ENCODE assay signal across 8 cellular contexts in the genomic region with DNA sequence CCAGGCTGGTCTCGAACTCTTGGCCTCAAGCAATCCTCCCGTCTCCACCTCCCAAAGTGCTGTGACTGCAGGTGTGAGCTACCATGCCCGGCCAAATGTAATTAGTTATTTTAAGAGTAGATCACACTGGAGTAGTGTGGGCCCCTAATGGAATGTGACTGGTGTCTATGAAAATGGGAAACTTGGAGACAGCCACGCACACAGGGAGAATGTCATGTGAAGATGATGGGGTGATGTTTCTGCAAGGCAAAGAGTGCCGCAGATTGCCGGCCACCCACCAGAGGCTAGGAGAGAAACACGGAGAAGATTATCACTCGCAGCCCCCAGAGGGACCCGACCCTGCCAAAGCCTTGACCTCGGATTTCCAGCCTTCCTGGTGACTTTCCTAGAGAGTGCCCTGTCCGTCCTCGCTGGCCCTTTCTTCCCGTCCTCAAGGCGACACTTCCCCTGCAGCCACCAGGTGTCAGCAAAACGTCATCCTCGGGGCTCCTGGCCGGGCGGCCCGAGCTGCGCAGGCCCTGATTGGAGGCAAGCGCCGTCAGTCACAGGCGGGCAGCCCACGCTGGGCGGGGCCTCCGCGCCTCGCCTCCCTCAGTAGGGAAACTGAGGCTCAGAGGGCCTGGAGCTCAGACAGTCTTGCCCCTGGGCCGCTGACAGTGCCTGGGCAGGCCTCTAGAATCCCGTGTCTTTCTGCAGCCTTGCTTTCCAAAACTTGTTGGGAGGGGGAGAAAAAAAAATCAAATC. TPM values are rescaled to one million over a fixed set of nuclear protein-coding genes. Genes with fewer than 3 reads are reported as not detected.
DNase-seq lines count a peak whose midpoint lies in the region; TF ChIP-seq lines count a peak whose summit lies in the region.

No MANE protein-coding gene starts in this region.

- CTCF ChIA-PET in OCI-LY7 (lab: Charles Lee; ENCODE audit: unreplicated experiment) = no interaction called here

- no peaks in the 10 kb centered on the region for H3K79me2 ChIP-seq in OCI-LY7 (ENCODE audit: insufficient read depth, low read depth, low read length)
- H3K79me2 ChIP-seq in neural cell (replicated peaks; ENCODE audit: insufficient read depth, low read length) = no peaks in the 10 kb centered on the region

- H3K27me3 ChIP-seq in neural cell (ENCODE audit: insufficient read depth, low read depth, low read length) = no peaks in the 10 kb centered on the region

- no peaks in the 10 kb centered on the region for H3K36me3 ChIP-seq in OCI-LY7 (ENCODE audit: insufficient read depth, low read length)
- no peaks in the 10 kb centered on the region for H3K36me3 ChIP-seq in neural cell (ENCODE audit: insufficient read depth, low read length)

- H3K9me3 ChIP-seq in OCI-LY7 (ENCODE audit: low read length) (no peaks in the 10 kb centered on the region), neural cell (ENCODE audit: low read length) (no peaks in the 10 kb centered on the region)

- H2AFZ ChIP-seq in OCI-LY7 (ENCODE audit: low read length) (no peak overlapping the region), neural cell (ENCODE audit: low read depth, low read length) (no peak overlapping the region)

- DNase-seq in GM04504 (ENCODE audit: low read depth) (peak; percentile 37), HUDEP-2 (lab: John Stamatoyannopoulos, UW; ENCODE audit: unreplicated experiment in 76 of 76) (peak in 72 of 76 experiments; percentile 4 to 84 (median 64)), OCI-LY7 (ENCODE audit: low spot score) (peak; percentile 79), fibroblast of mammary gland (ENCODE audit: low read depth) (peak; percentile 64), substantia nigra (lab: John Stamatoyannopoulos, UW) (peak in 36 of 49 donors; percentile 2 to 65 (median 27)), NCI-H187 treated with DMSO at 0.1 percent for 48 hours (lab: John Stamatoyannopoulos, UW) (no peak)
- DNase-seq in activated T-cell treated with anti-CD3 and anti-CD28 coated beads, Interleukin-2, amount 50 U/mL, for 48 hours = peak; percentile 82 to 85

- H3K4me1 ChIP-seq in OCI-LY7 (ENCODE audit: insufficient read depth, low read length, poor library complexity, severe bottlenecking) = no peaks in the 10 kb centered on the region

- no peak overlapping the region for H3K4me2 ChIP-seq in OCI-LY7 (ENCODE audit: low read length)
- no peak overlapping the region for H3K4me2 ChIP-seq in neural cell (ENCODE audit: low read length)

- H3F3A ChIP-seq in neural cell (ENCODE audit: insufficient read depth, low read length, poor library complexity, severe bottlenecking) = no peaks in the 10 kb centered on the region

- POLR2A ChIA-PET in OCI-LY7 (lab: Charles Lee) = no interaction called here

- TF ChIP-seq EP300 in neural cell (conservative IDR thresholded peaks at IDR 0.05; ENCODE audit: poor library complexity, severe bottlenecking) = no peak

- H3K9me2 ChIP-seq in OCI-LY7 (ENCODE audit: insufficient read depth, low read length) (no peaks in the 10 kb centered on the region), neural cell (ENCODE audit: insufficient read depth, low read length) (no peaks in the 10 kb centered on the region)

- H3K27ac ChIP-seq in OCI-LY7 (ENCODE audit: low read depth, low read length, poor library complexity, severe bottlenecking) (no peak overlapping the region), neural cell (ENCODE audit: low read length) (no peak overlapping the region), substantia nigra (ENCODE audit: low read depth, low read length, poor library complexity, severe bottlenecking) (no peak overlapping the region)

- TF ChIP-seq RAD21 in neural cell (conservative IDR thresholded peaks at IDR 0.05) = peak; percentile 79

- H3K4me3 ChIP-seq in OCI-LY7 (ENCODE audit: low read depth, low read length, poor library complexity, severe bottlenecking) (no peak overlapping the region), fibroblast of mammary gland (ENCODE audit: control insufficient read depth, low read depth, low read length) (no peak overlapping the region), neural cell (ENCODE audit: low read length) (peak overlapping the region; percentile 26)

- no TSS peak for BruUV-seq in OCI-LY7 (replicated peaks; lab: Mats Ljungman, UMichigan)

- no peak overlapping the region for H3K9ac ChIP-seq in neural cell (ENCODE audit: low read length)

- intact Hi-C loops in OCI-LY7 (cut with micrococcal nuclease; ENCODE audit: unreplicated experiment) = loop anchor here (1.0 to 2.0 kb wide), 2 partner anchors 99 to 537 kb away; no protein-coding TSS in a partner anchor

- TF ChIP-seq CTCF in OCI-LY7 (conservative IDR thresholded peaks at IDR 0.05; ENCODE audit: low read length) = peak; percentile 83
- TF ChIP-seq CTCF in fibroblast of mammary gland (conservative IDR thresholded peaks at IDR 0.05; ENCODE audit: control insufficient read depth, insufficient read depth, low read depth, low read length) = peak; percentile 39
- TF ChIP-seq CTCF in neural cell (IDR thresholded peaks at IDR 0.05; ENCODE audit: poor library complexity, severe bottlenecking) = peak; percentile 82

- H4K20me1 ChIP-seq in OCI-LY7 (ENCODE audit: insufficient read depth, low read length) = no peaks in the 10 kb centered on the region
- H4K20me1 ChIP-seq in neural cell (ENCODE audit: insufficient read depth) = no peaks in the 10 kb centered on the region

TF ChIP-seq in neural cell, 6 proteins besides CTCF, POLR2A, EP300 and RAD21:
- TF ChIP-seq SMC3 (conservative IDR thresholded peaks at IDR 0.05; ENCODE audit: poor library complexity) (peak; percentile 80), POLR2AphosphoS5 (IDR thresholded peaks at IDR 0.05) (no peak)

RNA-seq across cellular contexts. Expression of a gene that starts 16.3 kb away (rescaled TPM):
- not detected in 2 replicates for total RNA-seq in OCI-LY7 (2014; rRNA removed; shearing (Covaris generic))
- not detected in 2 replicates for total RNA-seq in OCI-LY7 (2022)
- 2.4 TPM in 1 of 2 replicates, not detected in the other for polyA plus RNA-seq in neural cell
- polyA minus RNA-seq in neural cell = 0.81 TPM in 1 of 2 replicates, not detected in the other

RNA-seq across cellular contexts. Expression of a gene that starts 36.1 kb away (rescaled TPM):
- total RNA-seq in OCI-LY7 (2014; rRNA removed; shearing (Covaris generic)) = not detected in 2 replicates
- total RNA-seq in OCI-LY7 (2022) = not detected in 2 replicates
- polyA plus RNA-seq in neural cell = not detected in 2 replicates
- not detected in 2 replicates for polyA minus RNA-seq in neural cell
